Comparison of ENCODE assay signal across 9 cellular contexts in genomic region chr15:84915011-84915958, GRCh38. TPM values are rescaled to one million over a fixed set of nuclear protein-coding genes. Genes with fewer than 3 reads are reported as not detected.
A peak's percentile ranks its signal among the peaks of the same experiment; 100 is the strongest.
DNase-seq lines count a peak whose midpoint lies in the region; ATAC-seq lines count a peak whose summit lies in the region.
"Had no signal": no experiment of that assay in that cellular context is flagged by ENCODE, and none has a peak within 500 bp of the region (broad histone marks: within the 10 kb centered on the region; RNA-seq: fewer than 3 reads in every experiment).

No MANE protein-coding gene starts in this region.

- H3K27ac ChIP-seq in ACC112 (ENCODE audit: low read depth, low read length), result peak overlapping the region; percentile 52

- H3K27me3 ChIP-seq in ACC112 (ENCODE audit: insufficient read depth, low read length), result no peaks in the 10 kb centered on the region

- H3K36me3 ChIP-seq in ACC112 (ENCODE audit: insufficient read depth, low read length), result no peaks in the 10 kb centered on the region

- intact Hi-C loops in Right ventricle myocardium inferior (cut with DNase I), result no loop called here

- ATAC-seq in GM18520 (IDR thresholded peaks at IDR 0.05; ENCODE audit: unreplicated experiment) (peak; percentile 96), HG02943 (IDR thresholded peaks at IDR 0.05; ENCODE audit: low read depth, unreplicated experiment) (peak; percentile 95), Right ventricle myocardium inferior (peak; percentile 86)

- H2AFZ ChIP-seq in ACC112 (ENCODE audit: low read length, unreplicated experiment), result peak overlapping the region; percentile 79

- DNase-seq in NCI-H2171 treated with DMSO at 0.1 percent for 48 hours (lab: John Stamatoyannopoulos, UW), result peak; percentile 48
- DNase-seq in activated CD8-positive, alpha-beta memory T cell treated with anti-CD3 and anti-CD28 coated beads, Interleukin-2, amount 50 U/mL, for 48 hours, result peak; percentile 74
- peak; percentile 86 for DNase-seq in Right ventricle myocardium inferior (ENCODE audit: missing footprints)
- peak; percentile 61 for DNase-seq in retina
- no peak for DNase-seq in RKO (ENCODE audit: low spot score)

- H3K79me2 ChIP-seq in ACC112 (ENCODE audit: control insufficient read depth, insufficient read depth, low read length, unreplicated experiment), result no peaks in the 10 kb centered on the region

- H3K4me3 ChIP-seq in ACC112 (ENCODE audit: low read depth, low read length), result peak overlapping the region; percentile 7; the same call in 1 of the 2 replicates

- peaks cover 42% of the 10 kb centered on the region for H3K4me1 ChIP-seq in ACC112 (ENCODE audit: control insufficient read depth, insufficient read depth, low read length, unreplicated experiment)

RNA-seq across cellular contexts. Expression of gene SLC28A1, which starts 30.8 kb away (rescaled TPM):
- 0.24 TPM for total RNA-seq in Right ventricle myocardium inferior
- total RNA-seq: glomerular endothelial cell had no signal
